Comparison of ENCODE assay signal across 1 cellular context in the genomic region with DNA sequence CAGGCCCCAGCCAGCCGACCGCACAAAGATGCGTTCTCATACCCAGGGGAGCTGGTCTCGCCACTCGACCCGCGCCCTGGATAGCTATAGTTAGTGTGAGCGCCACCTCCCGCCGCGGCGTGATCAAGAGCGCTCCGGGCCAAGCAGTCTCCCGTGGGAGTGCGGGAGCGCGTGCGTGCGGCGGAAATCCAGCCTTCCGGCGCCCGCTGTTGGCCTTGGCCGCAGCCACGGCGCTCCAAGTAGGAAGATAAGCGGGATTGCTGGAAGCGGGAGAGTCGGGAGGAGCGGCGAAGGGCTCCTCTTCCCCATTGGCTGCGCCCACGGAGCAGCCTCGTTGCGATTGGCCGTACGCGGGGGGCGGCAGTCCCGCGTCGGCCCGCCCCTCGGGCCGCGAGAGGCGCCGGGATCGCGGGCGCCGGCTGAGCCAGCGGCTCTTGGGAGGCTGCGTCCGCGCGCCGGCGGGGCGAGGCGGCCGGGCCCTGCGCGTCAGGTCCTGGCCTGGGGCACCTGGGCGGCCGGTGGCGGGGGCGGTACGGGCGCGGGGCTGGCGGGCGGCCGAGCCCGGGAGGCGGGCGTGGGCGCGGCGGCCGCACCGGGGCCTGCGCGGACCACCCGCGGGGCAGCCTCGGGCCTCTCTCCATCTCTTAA.
TF ChIP-seq lines count a peak whose summit lies in the region.

No MANE protein-coding gene starts in this region.

TF ChIP-seq in K562, 482 proteins besides CTCF, POLR2A, EP300 and RAD21 (continued from another document):
- peak; percentile 70; the same call in 1 of the 2 replicates for TF ChIP-seq SAFB (IDR thresholded peaks at IDR 0.05; ENCODE audit: borderline replicate concordance, low read depth, low read length)
- TF ChIP-seq RBM25 (IDR thresholded peaks at IDR 0.05; ENCODE audit: low read depth, low read length, severe bottlenecking): peak; percentile 23
